Comparison of ENCODE assay signal across 8 cellular contexts in genomic region chr3:130111185-130111864, GRCh38. TPM values are rescaled to one million over a fixed set of nuclear protein-coding genes. Genes with fewer than 3 reads are reported as not detected.
DNase-seq lines count a peak whose midpoint lies in the region; ATAC-seq, FAIRE-seq and TF ChIP-seq lines count a peak whose summit lies in the region.

No MANE protein-coding gene starts in this region.

- peak overlapping the region; percentile 61 for H3K27ac ChIP-seq in DND-41 (ENCODE audit: low read length)
- peak overlapping the region; percentile 94 for H3K27ac ChIP-seq in GM23248
- peak overlapping the region; percentile 14; the same call in 1 of the 2 replicates for H3K27ac ChIP-seq in Karpas-422 (ENCODE audit: low read length)
- H3K27ac ChIP-seq in naive thymus-derived CD4-positive, alpha-beta T cell (ENCODE audit: low read depth, low read length), result peak overlapping the region; percentile 90

- intact Hi-C loops in naive thymus-derived CD4-positive, alpha-beta T cell (cut with micrococcal nuclease), result loop anchor here (1.0 to 5.0 kb wide), 12 partner anchors 68 to 1494 kb away; partner anchors contain the start of genes PIK3R4 (in 2 of the 2), TMCC1 (in 2 of the 2), ASTE1 (in 1 of the 2) and IFT122 (in 1 of the 2)

- H3K27me3 ChIP-seq in DND-41 (ENCODE audit: insufficient read depth, low read length, poor library complexity) (no peaks in the 10 kb centered on the region), GM23248 (replicated peaks; ENCODE audit: insufficient read depth) (no peaks in the 10 kb centered on the region), Karpas-422 (ENCODE audit: low read length) (no peaks in the 10 kb centered on the region)
- no peaks in the 10 kb centered on the region for H3K27me3 ChIP-seq in naive thymus-derived CD4-positive, alpha-beta T cell (ENCODE audit: control insufficient read depth in 2 of 2, insufficient read depth in 2 of 2, low read length in 2 of 2)

- 1% methylated on average over 38 to 41 of the region's 54 CpGs for WGBS in GM23248 (ENCODE audit: low coverage in 1 of 2, low lambda C conversion rate in 2 of 2, missing lambda C conversion rate in 2 of 2), 2 experiments

- H2AFZ ChIP-seq in DND-41 (ENCODE audit: low read depth, low read length), result peak overlapping the region; percentile 96
- H2AFZ ChIP-seq in GM23248, result peak overlapping the region; percentile 84
- H2AFZ ChIP-seq in Karpas-422 (ENCODE audit: low read length), result no peak overlapping the region

- H3K79me2 ChIP-seq in DND-41 (ENCODE audit: insufficient read depth, low read length), result peaks cover 8% of the 10 kb centered on the region; the same call in 1 of the 2 replicates
- H3K79me2 ChIP-seq in GM23248 (ENCODE audit: insufficient read depth), result peaks cover 8% of the 10 kb centered on the region; the same call in 1 of the 2 replicates
- H3K79me2 ChIP-seq in Karpas-422 (ENCODE audit: low read length), result peaks cover 11% of the 10 kb centered on the region

- peaks cover 0 to 14% (median 0%) of the 10 kb centered on the region in 5 donors for H3K27me3 Mint-ChIP-seq in naive thymus-derived CD4-positive, alpha-beta T cell
- H3K27me3 Mint-ChIP-seq in stimulated activated memory B cell treated with anti-CD40 and anti-IgM and Interleukin-4, amounts not matched to agents 10 μg/mL and 1 μg/mL and 100 μg/mL, for 72 hours, result no peaks in the 10 kb centered on the region

- POLR2A ChIA-PET in naive thymus-derived CD4-positive, alpha-beta T cell (lab: Charles Lee), result interaction anchor here (0.9 kb wide), 1 partner anchor 642 kb away, joined by 3 read pairs; no protein-coding TSS in a partner anchor

- H3F3A ChIP-seq in GM23248 (ENCODE audit: insufficient read depth), result 0 out of 2 replicates have a peak, but pooled peaks cover 3% of the 10 kb centered on the region

- peak overlapping the region; percentile 55 to 79 for H3K4me3 ChIP-seq in DND-41 (ENCODE audit: low read depth in 1 of 2, low read length in 2 of 2)
- H3K4me3 ChIP-seq in GM23248, result peak overlapping the region; percentile 89
- peak overlapping the region; percentile 77 for H3K4me3 ChIP-seq in Karpas-422 (ENCODE audit: low read length)
- H3K4me3 ChIP-seq in naive thymus-derived CD4-positive, alpha-beta T cell (ENCODE audit: low read length), result peak overlapping the region; percentile 58

- no peaks in the 10 kb centered on the region for H4K20me1 ChIP-seq in DND-41 (ENCODE audit: insufficient read depth, low read length)
- H4K20me1 ChIP-seq in GM23248 (ENCODE audit: insufficient read depth), result no peaks in the 10 kb centered on the region
- no peaks in the 10 kb centered on the region for H4K20me1 ChIP-seq in Karpas-422 (ENCODE audit: insufficient read depth, low read depth, low read length)

- H3K9me3 ChIP-seq in DND-41 (ENCODE audit: insufficient read depth, low read length, severe bottlenecking) (no peaks in the 10 kb centered on the region), GM23248 (ENCODE audit: low read depth) (no peaks in the 10 kb centered on the region), Karpas-422 (ENCODE audit: low read length) (no peaks in the 10 kb centered on the region)
- H3K9me3 ChIP-seq in naive thymus-derived CD4-positive, alpha-beta T cell (ENCODE audit: control insufficient read depth in 2 of 3, low read length in 3 of 3), result no peaks in the 10 kb centered on the region

- peak overlapping the region; percentile 59 for H3K9ac ChIP-seq in DND-41 (ENCODE audit: low read depth, low read length)
- H3K9ac ChIP-seq in GM23248, result peak overlapping the region; percentile 97
- H3K9ac ChIP-seq in Karpas-422 (ENCODE audit: low read length), result peak overlapping the region; percentile 74

- in situ Hi-C loops in GM23248 (cut with MboI), result no loop called here

- ATAC-seq in DND-41 (ENCODE audit: insufficient read depth, low read depth), result peak; percentile 96
- peak; percentile 100 for ATAC-seq in naive thymus-derived CD4-positive, alpha-beta T cell
- peak; percentile 100 for ATAC-seq in stimulated activated memory B cell treated with anti-CD40 and anti-IgM and Interleukin-4, amounts not matched to agents 10 μg/mL and 1 μg/mL and 100 μg/mL, for 72 hours

- H3K9me2 ChIP-seq in GM23248 (ENCODE audit: insufficient read depth) (no peaks in the 10 kb centered on the region), Karpas-422 (replicated peaks; ENCODE audit: insufficient read depth, low read length) (no peaks in the 10 kb centered on the region)

- H3K36me3 ChIP-seq in DND-41 (ENCODE audit: insufficient read depth, low read length) (no peaks in the 10 kb centered on the region), GM23248 (ENCODE audit: low read depth) (no peaks in the 10 kb centered on the region), Karpas-422 (ENCODE audit: insufficient read depth, low read length) (no peaks in the 10 kb centered on the region)
- no peaks in the 10 kb centered on the region for H3K36me3 ChIP-seq in naive thymus-derived CD4-positive, alpha-beta T cell (ENCODE audit: control insufficient read depth in 2 of 3, insufficient read depth in 3 of 3, low read length in 3 of 3)

- no peak for FAIRE-seq in RCC 7860 (lab: Jason Lieb, UNC)

- H3K4me3 Mint-ChIP-seq in naive thymus-derived CD4-positive, alpha-beta T cell, result peak overlapping the region; percentile 85 to 100 (median 98)
- peak overlapping the region; percentile 97 for H3K4me3 Mint-ChIP-seq in stimulated activated memory B cell treated with anti-CD40 and anti-IgM and Interleukin-4, amounts not matched to agents 10 μg/mL and 1 μg/mL and 100 μg/mL, for 72 hours

- TF ChIP-seq CTCF in DND-41 (IDR thresholded peaks at IDR 0.05; ENCODE audit: borderline replicate concordance, extremely low read depth, low read length, poor library complexity, severe bottlenecking), result no peak

- H3K4me1 ChIP-seq in DND-41 (ENCODE audit: insufficient read depth, low read length) (peaks cover 18% of the 10 kb centered on the region), GM23248 (ENCODE audit: insufficient read depth) (peaks cover 6% of the 10 kb centered on the region), Karpas-422 (ENCODE audit: low read length) (peaks cover 10% of the 10 kb centered on the region)
- no peaks in the 10 kb centered on the region for H3K4me1 ChIP-seq in naive thymus-derived CD4-positive, alpha-beta T cell (ENCODE audit: control insufficient read depth in 2 of 2, insufficient read depth in 2 of 2, low read length in 2 of 2)

- H3K36me3 Mint-ChIP-seq in naive thymus-derived CD4-positive, alpha-beta T cell, result no peaks in the 10 kb centered on the region
- H3K36me3 Mint-ChIP-seq in stimulated activated memory B cell treated with anti-CD40 and anti-IgM and Interleukin-4, amounts not matched to agents 10 μg/mL and 1 μg/mL and 100 μg/mL, for 72 hours, result peaks cover 5% of the 10 kb centered on the region

- peaks cover 11 to 22% (median 13%) of the 10 kb centered on the region in 7 donors for H3K4me1 Mint-ChIP-seq in naive thymus-derived CD4-positive, alpha-beta T cell
- H3K4me1 Mint-ChIP-seq in stimulated activated memory B cell treated with anti-CD40 and anti-IgM and Interleukin-4, amounts not matched to agents 10 μg/mL and 1 μg/mL and 100 μg/mL, for 72 hours, result peaks cover 32% of the 10 kb centered on the region

- CTCF ChIA-PET in naive thymus-derived CD4-positive, alpha-beta T cell (lab: Charles Lee), result no interaction called here

- H3K4me2 ChIP-seq in DND-41 (ENCODE audit: insufficient read depth, low read length), result peak overlapping the region; percentile 85
- peak overlapping the region; percentile 78 for H3K4me2 ChIP-seq in GM23248 (ENCODE audit: unreplicated experiment)
- H3K4me2 ChIP-seq in Karpas-422 (ENCODE audit: low read depth, low read length, poor library complexity, severe bottlenecking), result peak overlapping the region; percentile 33

- peak overlapping the region; percentile 91 to 100 (median 100) for H3K27ac Mint-ChIP-seq in naive thymus-derived CD4-positive, alpha-beta T cell
- peak overlapping the region; percentile 94 for H3K27ac Mint-ChIP-seq in stimulated activated memory B cell treated with anti-CD40 and anti-IgM and Interleukin-4, amounts not matched to agents 10 μg/mL and 1 μg/mL and 100 μg/mL, for 72 hours

- DNase-seq in DND-41 (peak; percentile 99), GM23248 (peak; percentile 99), Karpas-422 (peak; percentile 100), RCC 7860 (ENCODE audit: low spot score) (peak; percentile 91), fibroblast of gingiva (ENCODE audit: low read depth) (peak; percentile 99)
- DNase-seq in activated T-helper 1 cell treated with anti-CD3 and anti-CD28 coated beads, Interleukin-2, amount 50 U/mL, for 16 hours (ENCODE audit: low read depth in 1 of 2, low spot score in 1 of 2), result peak; percentile 98
- peak; percentile 96 to 99 (median 98) for DNase-seq in naive thymus-derived CD4-positive, alpha-beta T cell

- H3K9me3 Mint-ChIP-seq in naive thymus-derived CD4-positive, alpha-beta T cell, result no peaks in the 10 kb centered on the region
- H3K9me3 Mint-ChIP-seq in stimulated activated memory B cell treated with anti-CD40 and anti-IgM and Interleukin-4, amounts not matched to agents 10 μg/mL and 1 μg/mL and 100 μg/mL, for 72 hours, result no peaks in the 10 kb centered on the region

RNA-seq across cellular contexts. Expression of gene ALG1L2, which starts 29.7 kb away (rescaled TPM):
- not detected in 2 replicates for total RNA-seq in GM23248 (2014; rRNA removed; shearing (Covaris generic))
- 0.49 and 0.63 TPM in 2 replicates for polyA plus RNA-seq in GM23248 (2016; fragmentation: Nextera tagmentation; extraction: Ambion mirVana)
- not detected in 2 replicates for total RNA-seq in Karpas-422 (2014; rRNA removed; shearing (Covaris generic); ENCODE audit: low replicate concordance)
- 1 to 10 TPM in 3 of 5 experiments, under 1 TPM in 1, not detected in 1; 0.90 to 2.0 (median 1.6) TPM for total RNA-seq in naive thymus-derived CD4-positive, alpha-beta T cell
- not detected for polyA plus RNA-seq in naive thymus-derived CD4-positive, alpha-beta T cell

Comparison
In these comparisons a context has a peak if more than half of its experiments do, and no peak if none do; other contexts are left out.
1. Peak in every context shown above with its lines: DNase-seq, ATAC-seq, H3K4me3 ChIP-seq and H3K27ac ChIP-seq.
2. H3K27ac ChIP-seq: peak in every context shown above with its lines; median percentile 94 in GM23248; 90 in naive thymus-derived CD4-positive, alpha-beta T cell; 61 in DND-41; 14 in Karpas-422.
3. H3K4me2 ChIP-seq: peak in every context shown above with its lines; median percentile 85 in DND-41; 78 in GM23248; 33 in Karpas-422.